Comparison of ENCODE assay signal across 18 cellular contexts in the genomic region with DNA sequence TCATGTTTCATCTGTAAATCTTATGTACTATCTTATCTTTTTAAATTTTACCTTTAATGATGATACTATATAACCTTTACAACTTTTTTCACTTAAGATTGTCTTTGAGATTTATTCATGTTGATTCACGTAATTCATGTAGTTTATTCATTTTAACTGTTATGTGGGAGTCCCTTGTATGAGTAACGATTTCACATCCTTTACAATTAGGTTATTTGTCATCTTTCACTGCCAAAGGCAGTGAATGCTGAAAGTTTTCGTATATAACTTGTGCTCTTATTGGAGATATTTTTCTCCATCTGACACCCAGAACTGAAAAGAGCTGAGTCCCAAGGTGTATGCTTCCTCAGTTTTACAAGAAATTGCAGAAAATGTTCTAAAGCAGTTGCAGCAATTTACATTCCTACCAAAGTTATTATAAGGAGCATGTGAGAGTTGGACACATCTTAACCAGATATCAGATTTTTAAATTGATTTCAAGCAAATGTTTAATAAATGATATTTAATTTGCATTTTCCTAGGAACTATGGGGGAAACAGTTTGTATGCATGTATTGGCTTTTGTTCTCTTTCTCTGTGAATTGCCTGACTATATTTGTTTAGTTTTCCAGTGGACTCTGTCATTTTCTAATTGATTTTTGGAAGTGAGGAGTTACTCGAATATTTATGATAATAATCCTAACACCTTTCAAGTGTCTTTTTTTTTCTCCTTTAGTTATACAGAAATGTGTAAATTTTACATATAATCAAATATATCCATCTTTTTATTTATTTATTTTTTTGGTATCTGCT. TPM values are rescaled to one million over a fixed set of nuclear protein-coding genes. Genes with fewer than 3 reads are reported as not detected.
DNase-seq lines count a peak whose midpoint lies in the region; ATAC-seq, FAIRE-seq and TF ChIP-seq lines count a peak whose summit lies in the region.
"Had no signal": no experiment of that assay in that cellular context is flagged by ENCODE, and none has a peak within 500 bp of the region (broad histone marks: within the 10 kb centered on the region; RNA-seq: fewer than 3 reads in every experiment).

No MANE protein-coding gene starts in this region.

- 53 to 63% methylated on average over 4 of the region's 4 CpGs for WGBS in GM23248 (ENCODE audit: low coverage in 1 of 2, low lambda C conversion rate in 2 of 2, missing lambda C conversion rate in 2 of 2), 2 experiments
- 100% methylated on average over 1 of the region's 4 CpGs for WGBS in mesenchymal stem cell
- WGBS in lower leg skin, 2 donors = 70 to 74% methylated on average over 4 of the region's 4 CpGs

- H3K27ac Mint-ChIP-seq in CD8-positive, alpha-beta T cell = peak overlapping the region; percentile 65
- H3K27ac Mint-ChIP-seq in astrocyte (ENCODE audit: unreplicated experiment) = peak overlapping the region; percentile 23
- H3K27ac Mint-ChIP-seq: endodermal cell had no signal

- FAIRE-seq in astrocyte (lab: Jason Lieb, UNC) = no peak
- FAIRE-seq: K562 had no signal

- no peak overlapping the region for H3K18ac ChIP-seq in mesenchymal stem cell (ENCODE audit: low read depth in 1 of 2, low read length in 2 of 2)

- no peak overlapping the region for H3K4me3 Mint-ChIP-seq in CD8-positive, alpha-beta T cell
- no peak overlapping the region for H3K4me3 Mint-ChIP-seq in astrocyte (ENCODE audit: unreplicated experiment)
- H3K4me3 Mint-ChIP-seq: endodermal cell had no signal

- H3K36me3 ChIP-seq in CD8-positive, alpha-beta T cell (ENCODE audit: insufficient read depth, low read length) = no peaks in the 10 kb centered on the region
- H3K36me3 ChIP-seq in GM23248 (ENCODE audit: low read depth) (peaks cover 22% of the 10 kb centered on the region), astrocyte (ENCODE audit: insufficient read depth, low read length) (peaks cover 17% of the 10 kb centered on the region), mesenchymal stem cell (ENCODE audit: control insufficient read depth in 1 of 2, insufficient read depth in 2 of 2, low read depth in 1 of 2, low read length in 2 of 2) (peaks cover 4 to 46% of the 10 kb centered on the region in 2 experiments)
- H3K36me3 ChIP-seq: BE2C had no signal

- no peak overlapping the region for H3K27ac ChIP-seq in CD8-positive, alpha-beta T cell (ENCODE audit: low read depth, low read length)
- peak overlapping the region; percentile 3; the same call in 1 of the 2 replicates for H3K27ac ChIP-seq in GM23248
- peak overlapping the region; percentile 29 for H3K27ac ChIP-seq in astrocyte (ENCODE audit: low read depth, low read length)
- no peak overlapping the region for H3K27ac ChIP-seq in mesenchymal stem cell (ENCODE audit: low read length, poor library complexity, severe bottlenecking)
- H3K27ac ChIP-seq: VCaP had no signal

- TF ChIP-seq CTCF in CD8-positive, alpha-beta T cell (IDR thresholded peaks at IDR 0.05) = no peak
- no peak for TF ChIP-seq CTCF in astrocyte (IDR thresholded peaks at IDR 0.05; ENCODE audit: insufficient read depth, low read depth, low read length)
- no peak for TF ChIP-seq CTCF in lower leg skin (IDR thresholded peaks at IDR 0.05)

- DNase-seq in CD8-positive, alpha-beta T cell = no peak
- DNase-seq in GM23248 (peak; percentile 37), astrocyte (ENCODE audit: low read depth) (no peak), mesenchymal stem cell (no peak), globus pallidus (ENCODE audit: low spot score) (no peak), activated gamma-delta T cell treated with Interleukin-2 at 50 U/mL for 16 hours (no peak), lower leg skin (ENCODE audit: low spot score in 2 of 2) (no peak)
- DNase-seq: BE2C; caudate nucleus; endodermal cell; left colon; NCI-H1105; NCI-H82; stimulated activated CD4-positive, alpha-beta T cell treated with anti-CD3 and anti-CD28 coated beads, Interleukin-4, amount 100 ng/mL, for 1 hour; SW 1271 had no signal

- no peaks in the 10 kb centered on the region for H3K27me3 ChIP-seq in CD8-positive, alpha-beta T cell (ENCODE audit: insufficient read depth, low read length)
- H3K27me3 ChIP-seq in GM23248 (replicated peaks; ENCODE audit: insufficient read depth) (no peaks in the 10 kb centered on the region), astrocyte (ENCODE audit: insufficient read depth, low read length) (no peaks in the 10 kb centered on the region), mesenchymal stem cell (ENCODE audit: control insufficient read depth in 1 of 2, insufficient read depth in 1 of 2, low read length in 2 of 2) (no peaks in the 10 kb centered on the region)
- H3K27me3 ChIP-seq: BE2C had no signal

- CTCF ChIA-PET in CD8-positive, alpha-beta T cell (lab: Charles Lee) = no interaction called here

- peaks cover 13% of the 10 kb centered on the region; the same call in 1 of the 2 replicates for H3F3A ChIP-seq in GM23248 (ENCODE audit: insufficient read depth)

- H2BK5ac ChIP-seq in mesenchymal stem cell (ENCODE audit: low read depth, low read length, poor library complexity, severe bottlenecking) = no peak overlapping the region

- POLR2A ChIA-PET in CD8-positive, alpha-beta T cell (lab: Charles Lee) = no interaction called here

- H4K8ac ChIP-seq in mesenchymal stem cell (ENCODE audit: low read length) = no peak overlapping the region

- no peak overlapping the region for H3K4me3 ChIP-seq in CD8-positive, alpha-beta T cell (ENCODE audit: low read depth, low read length)
- H3K4me3 ChIP-seq in GM23248 = peak overlapping the region; percentile 45
- no peak overlapping the region for H3K4me3 ChIP-seq in astrocyte (ENCODE audit: insufficient read depth, low read depth, low read length)
- no peak overlapping the region for H3K4me3 ChIP-seq in mesenchymal stem cell (ENCODE audit: insufficient read depth in 1 of 2, low read depth in 1 of 2, low read length in 2 of 2)
- no peak overlapping the region for H3K4me3 ChIP-seq in lower leg skin (ENCODE audit: low read depth, poor library complexity, severe bottlenecking)
- H3K4me3 ChIP-seq: K562 had no signal

- peaks cover 66% of the 10 kb centered on the region for H3K4me1 Mint-ChIP-seq in CD8-positive, alpha-beta T cell (ENCODE audit: low read depth)
- peaks cover 18% of the 10 kb centered on the region for H3K4me1 Mint-ChIP-seq in astrocyte (ENCODE audit: low read depth, unreplicated experiment)

- H3K9ac ChIP-seq in GM23248 (peak overlapping the region; percentile 16; the same call in 1 of the 2 replicates), astrocyte (ENCODE audit: low read length) (peak overlapping the region; percentile 20), mesenchymal stem cell (ENCODE audit: low read length) (peak overlapping the region; percentile 39)

- H3K9me3 ChIP-seq in CD8-positive, alpha-beta T cell (ENCODE audit: low read length) = no peaks in the 10 kb centered on the region
- H3K9me3 ChIP-seq in GM23248 (ENCODE audit: low read depth) (no peaks in the 10 kb centered on the region), astrocyte (ENCODE audit: insufficient read depth, low read depth, low read length) (no peaks in the 10 kb centered on the region), mesenchymal stem cell (ENCODE audit: control insufficient read depth, low read length) (no peaks in the 10 kb centered on the region)
- H3K9me3 ChIP-seq: BE2C had no signal

- H2BK12ac ChIP-seq in mesenchymal stem cell (ENCODE audit: low read length in 2 of 2) = no peak overlapping the region

- intact Hi-C loops in CD8-positive, alpha-beta T cell (cut with DNase I, micrococcal nuclease) = no loop called here
- intact Hi-C loops in lower leg skin (cut with DNase I; ENCODE audit: low total_unique reads) = no loop called here

- no peak overlapping the region for H2BK15ac ChIP-seq in mesenchymal stem cell (ENCODE audit: low read depth, poor library complexity, severe bottlenecking)

- peaks cover 55% of the 10 kb centered on the region for H3K36me3 Mint-ChIP-seq in CD8-positive, alpha-beta T cell
- H3K36me3 Mint-ChIP-seq in astrocyte (ENCODE audit: low read depth, unreplicated experiment) = no peaks in the 10 kb centered on the region

- no peak overlapping the region for H2BK120ac ChIP-seq in mesenchymal stem cell (ENCODE audit: low read depth, low read length)

- ATAC-seq in CD8-positive, alpha-beta T cell = no peak
- no peak for ATAC-seq in HG03108 (IDR thresholded peaks at IDR 0.05; ENCODE audit: unreplicated experiment)
- ATAC-seq: K562, left colon had no signal

- H3K4me2 ChIP-seq in GM23248 (ENCODE audit: unreplicated experiment) (peak overlapping the region; percentile 63), astrocyte (ENCODE audit: low read length) (peak overlapping the region; percentile 28), mesenchymal stem cell (ENCODE audit: low read length, poor library complexity, severe bottlenecking) (no peak overlapping the region)

- no peak overlapping the region for H2AK5ac ChIP-seq in mesenchymal stem cell (ENCODE audit: low read length, severe bottlenecking)

- no peak overlapping the region for H3K14ac ChIP-seq in mesenchymal stem cell (ENCODE audit: low read length in 2 of 2)

- in situ Hi-C loops in GM23248 (cut with MboI) = no loop called here

- no peak overlapping the region for H4K91ac ChIP-seq in mesenchymal stem cell (ENCODE audit: low read length)

- H3K9me2 ChIP-seq in GM23248 (ENCODE audit: insufficient read depth) = no peaks in the 10 kb centered on the region

- no peak overlapping the region for H3K4ac ChIP-seq in mesenchymal stem cell (ENCODE audit: low read depth in 1 of 2, low read length in 2 of 2)

- H4K20me1 ChIP-seq in GM23248 (ENCODE audit: insufficient read depth) (no peaks in the 10 kb centered on the region), astrocyte (ENCODE audit: insufficient read depth, low read length) (peaks cover 13% of the 10 kb centered on the region)

- H3K4me1 ChIP-seq in CD8-positive, alpha-beta T cell (ENCODE audit: insufficient read depth, low read length) = peaks cover 34% of the 10 kb centered on the region
- peaks cover 41% of the 10 kb centered on the region for H3K4me1 ChIP-seq in GM23248 (ENCODE audit: insufficient read depth)
- peaks cover 20% of the 10 kb centered on the region for H3K4me1 ChIP-seq in astrocyte (ENCODE audit: insufficient read depth, low read length)
- H3K4me1 ChIP-seq in mesenchymal stem cell (ENCODE audit: control insufficient read depth, insufficient read depth, low read depth, low read length) = peaks cover 2% of the 10 kb centered on the region
- H3K4me1 ChIP-seq: BE2C had no signal

- H3K23ac ChIP-seq in mesenchymal stem cell (ENCODE audit: low read length in 2 of 2) = no peak overlapping the region

- H3K27me3 Mint-ChIP-seq in CD8-positive, alpha-beta T cell (ENCODE audit: low read depth) = no peaks in the 10 kb centered on the region
- no peaks in the 10 kb centered on the region for H3K27me3 Mint-ChIP-seq in astrocyte (ENCODE audit: low read depth, unreplicated experiment)

- H3K79me2 ChIP-seq in GM23248 (ENCODE audit: insufficient read depth) (peaks cover 82% of the 10 kb centered on the region), astrocyte (ENCODE audit: insufficient read depth, low read length) (peaks cover 72% of the 10 kb centered on the region)

- TF ChIP-seq POLR2A in lower leg skin (IDR thresholded peaks at IDR 0.05) = no peak

- H2AFZ ChIP-seq in GM23248 = no peak overlapping the region
- H2AFZ ChIP-seq in astrocyte (ENCODE audit: low read depth, low read length) = no peak overlapping the region
- no peak overlapping the region for H2AFZ ChIP-seq in mesenchymal stem cell (ENCODE audit: low read depth, low read length)

- H3K79me1 ChIP-seq in mesenchymal stem cell (replicated peaks; ENCODE audit: low read length, poor library complexity, severe bottlenecking) = peaks cover 3% of the 10 kb centered on the region

- H3K9me3 Mint-ChIP-seq in CD8-positive, alpha-beta T cell = no peaks in the 10 kb centered on the region
- no peaks in the 10 kb centered on the region for H3K9me3 Mint-ChIP-seq in astrocyte (ENCODE audit: unreplicated experiment)
- H3K9me3 Mint-ChIP-seq: endodermal cell had no signal

RNA-seq across cellular contexts. Expression of gene ARL14EP, which starts 6.4 kb away (rescaled TPM):
- total RNA-seq in CD8-positive, alpha-beta T cell = 10 to 100 TPM; 28.1 to 30.6 TPM
- 24.3 and 30.2 TPM in 2 replicates for total RNA-seq in GM23248 (2014; rRNA removed; shearing (Covaris generic))
- 33.9 and 34.4 TPM in 2 replicates for polyA plus RNA-seq in GM23248 (2016; fragmentation: Nextera tagmentation; extraction: Ambion mirVana)
- total RNA-seq in astrocyte (21.7 and 25.4 TPM in 2 replicates), lower leg skin (10 to 100 TPM; 10.8 to 17.2 (median 14.6) TPM)
- 21.1 TPM for polyA plus RNA-seq in mesenchymal stem cell (2013, experiment 1 of 2)
- polyA plus RNA-seq in mesenchymal stem cell (2013, experiment 2 of 2) = 20.1 TPM

Comparison
In these comparisons a context has a peak if more than half of its experiments do, and no peak if none do; other contexts are left out.
1. H3K27ac ChIP-seq: peak in GM23248 (single experiment) and astrocyte (single experiment); none in CD8-positive, alpha-beta T cell (single experiment) and mesenchymal stem cell (single experiment).
2. Peak in every context shown above with its lines, with median percentiles within 50 percentile points of each other: H3K9ac ChIP-seq.